8 cellular contexts compared by ENCODE assay signal in the genomic region with DNA sequence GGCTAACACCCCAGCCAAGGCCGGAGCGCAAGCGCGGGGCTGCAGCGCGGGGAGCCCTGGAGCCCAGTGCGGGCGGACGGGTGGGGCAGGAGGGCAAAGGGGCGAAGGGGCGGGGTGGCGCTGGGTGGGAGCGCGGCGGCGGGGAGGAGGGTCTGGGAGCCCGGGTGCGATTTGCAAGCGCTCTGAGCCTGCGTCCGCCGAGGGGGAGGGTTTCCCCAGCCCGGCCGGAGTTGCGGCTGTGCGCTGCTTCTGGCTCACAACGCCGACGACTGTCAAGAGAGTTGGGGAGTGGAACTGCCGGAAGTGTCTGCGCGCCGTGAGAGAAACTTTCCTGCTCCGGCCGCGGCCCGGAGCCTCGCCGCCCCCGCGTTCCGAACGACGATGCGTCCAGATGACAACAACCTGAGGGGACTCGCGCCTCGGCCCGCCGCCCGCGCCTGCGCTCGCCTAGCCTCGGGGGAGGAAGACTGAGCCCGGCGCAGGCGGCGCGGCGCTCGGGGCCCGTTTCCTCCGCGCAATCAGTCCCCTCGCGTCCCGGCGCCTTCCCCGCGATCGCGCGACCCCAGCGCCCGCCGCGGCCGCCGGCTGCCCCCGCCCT. TPM values are rescaled to one million over a fixed set of nuclear protein-coding genes. Genes with fewer than 3 reads are reported as not detected.
DNase-seq lines count a peak whose midpoint lies in the region; ATAC-seq, FAIRE-seq and TF ChIP-seq lines count a peak whose summit lies in the region.

A gene with protein sequence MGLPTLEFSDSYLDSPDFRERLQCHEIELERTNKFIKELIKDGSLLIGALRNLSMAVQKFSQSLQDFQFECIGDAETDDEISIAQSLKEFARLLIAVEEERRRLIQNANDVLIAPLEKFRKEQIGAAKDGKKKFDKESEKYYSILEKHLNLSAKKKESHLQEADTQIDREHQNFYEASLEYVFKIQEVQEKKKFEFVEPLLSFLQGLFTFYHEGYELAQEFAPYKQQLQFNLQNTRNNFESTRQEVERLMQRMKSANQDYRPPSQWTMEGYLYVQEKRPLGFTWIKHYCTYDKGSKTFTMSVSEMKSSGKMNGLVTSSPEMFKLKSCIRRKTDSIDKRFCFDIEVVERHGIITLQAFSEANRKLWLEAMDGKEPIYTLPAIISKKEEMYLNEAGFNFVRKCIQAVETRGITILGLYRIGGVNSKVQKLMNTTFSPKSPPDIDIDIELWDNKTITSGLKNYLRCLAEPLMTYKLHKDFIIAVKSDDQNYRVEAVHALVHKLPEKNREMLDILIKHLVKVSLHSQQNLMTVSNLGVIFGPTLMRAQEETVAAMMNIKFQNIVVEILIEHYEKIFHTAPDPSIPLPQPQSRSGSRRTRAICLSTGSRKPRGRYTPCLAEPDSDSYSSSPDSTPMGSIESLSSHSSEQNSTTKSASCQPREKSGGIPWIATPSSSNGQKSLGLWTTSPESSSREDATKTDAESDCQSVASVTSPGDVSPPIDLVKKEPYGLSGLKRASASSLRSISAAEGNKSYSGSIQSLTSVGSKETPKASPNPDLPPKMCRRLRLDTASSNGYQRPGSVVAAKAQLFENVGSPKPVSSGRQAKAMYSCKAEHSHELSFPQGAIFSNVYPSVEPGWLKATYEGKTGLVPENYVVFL (plus strand): TSS at position 257 of the 598 bp plus-strand sequence. CDS start 391 bp downstream, outside the sequence.

- H3K4me1 ChIP-seq in kidney (ENCODE audit: control insufficient read depth in 1 of 2, insufficient read depth in 1 of 2, low read depth in 1 of 2, low read length in 2 of 2) = no peaks in the 10 kb centered on the region

- no peaks in the 10 kb centered on the region for H3K36me3 ChIP-seq in kidney (ENCODE audit: control insufficient read depth in 1 of 2, insufficient read depth in 2 of 2, low read length in 2 of 2)

- intact Hi-C loops in kidney (cut with DNase I) = no loop called here

- TF ChIP-seq POLR2A in GM19193 (IDR thresholded peaks at IDR 0.05; ENCODE audit: extremely low read depth, insufficient read depth, insufficient read length) = peak; percentile 53

- TF ChIP-seq CTCF in chondrocyte (IDR thresholded peaks at IDR 0.05) = no peak
- no peak for TF ChIP-seq CTCF in kidney (IDR thresholded peaks at IDR 0.05; ENCODE audit: borderline replicate concordance, extremely low read depth, insufficient read depth)

- H3K4me1 Mint-ChIP-seq in chondrocyte (ENCODE audit: low read depth) = peaks cover 55% of the 10 kb centered on the region

- peak within 1 kb of the TSS; percentile 68 to 87 for H3K27ac ChIP-seq in kidney (ENCODE audit: low read depth in 2 of 2, low read length in 2 of 2)

- no peaks in the 10 kb centered on the region for H3K36me3 Mint-ChIP-seq in chondrocyte (ENCODE audit: low read depth)

- peak; percentile 76 for ATAC-seq in HG03159 (IDR thresholded peaks at IDR 0.05; ENCODE audit: unreplicated experiment)

- no peaks in the 10 kb centered on the region for H3K9me3 ChIP-seq in kidney (ENCODE audit: control insufficient read depth in 1 of 2, low read length in 2 of 2)

- peak within 1 kb of the TSS; percentile 60 to 67 for H3K9ac ChIP-seq in kidney (ENCODE audit: low read length in 2 of 2)

- peak within 1 kb of the TSS; percentile 82 to 88 for H3K4me3 ChIP-seq in kidney (ENCODE audit: low read length in 2 of 2)

- FAIRE-seq in kidney (lab: Jason Lieb, UNC) = no peak

- peak within 1 kb of the TSS; percentile 96 for H3K4me3 Mint-ChIP-seq in chondrocyte (ENCODE audit: unreplicated experiment)

- H3K9me3 Mint-ChIP-seq in chondrocyte (ENCODE audit: low read depth) = no peaks in the 10 kb centered on the region

- H3K27me3 Mint-ChIP-seq in chondrocyte (ENCODE audit: low read depth) = no peaks in the 10 kb centered on the region

- H3K27ac Mint-ChIP-seq in chondrocyte (ENCODE audit: unreplicated experiment) = peak within 1 kb of the TSS; percentile 94

- DNase-seq in COR-L47 (lab: John Stamatoyannopoulos, UW) (peak; percentile 37), RPMI8226 (peak; percentile 64), chondrocyte (ENCODE audit: low spot score) (no peak), kidney (peak; percentile 92), inferior parietal cortex (ENCODE audit: extremely low spot score) (no peak)
- DNase-seq in stimulated activated CD4-positive, alpha-beta T cell treated with anti-CD3 and anti-CD28 coated beads, Interleukin-4, amount 100 ng/mL, for 1 hour = peak; percentile 3

RNA-seq across cellular contexts. Expression of the gene that starts here (rescaled TPM):
- 15.0 to 16.1 TPM (median 15.1 TPM) in 3 replicates for total RNA-seq in chondrocyte
- total RNA-seq in kidney = 18.9 TPM
- 4.2 TPM for polyA plus RNA-seq in kidney (ENCODE audit: insufficient read depth, low read depth, low replicate concordance)

Comparison
In these comparisons a context has a peak if more than half of its experiments do, and no peak if none do; other contexts are left out.
1. DNase-seq: peak in COR-L47 (single experiment), RPMI8226 (single experiment), kidney (single experiment) and stimulated activated CD4-positive, alpha-beta T cell treated with anti-CD3 and anti-CD28 coated beads, Interleukin-4, amount 100 ng/mL, for 1 hour (single experiment); none in chondrocyte (single experiment) and inferior parietal cortex (single experiment).